ENCODE assay signal across 31 cellular contexts in the genomic region with DNA sequence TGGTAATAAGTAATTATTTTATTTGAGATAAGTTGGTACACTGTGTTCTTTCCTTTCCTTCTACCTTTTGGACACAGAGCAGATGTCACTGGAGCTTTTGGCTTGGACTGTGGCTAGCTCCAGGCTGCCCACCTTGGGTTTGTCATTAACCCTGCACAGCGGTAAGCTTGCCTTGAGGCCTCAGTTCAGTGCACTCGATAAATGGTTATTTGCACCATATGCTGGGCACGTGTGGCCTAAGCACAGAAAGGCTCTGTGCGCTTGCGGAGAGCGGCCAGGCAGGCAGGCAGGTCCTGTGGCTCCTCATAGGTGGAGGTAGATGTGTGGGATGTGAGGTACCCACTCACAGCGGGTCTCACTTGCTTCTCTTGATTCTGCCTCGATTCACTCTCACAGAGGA.
"Had no signal": no experiment of that assay in that cellular context is flagged by ENCODE, and none has a peak within 500 bp of the region (broad histone marks: within the 10 kb centered on the region; RNA-seq: fewer than 3 reads in every experiment).

No MANE protein-coding gene starts in this region.

- H3K36me3 Mint-ChIP-seq: activated CD8-positive, alpha-beta memory T cell treated with anti-CD3 and anti-CD28 coated beads, Interleukin-2, amount 10 ng/mL, durations not matched to agents 7 days and 5 days; activated naive CD4-positive, alpha-beta T cell treated with anti-CD3 and anti-CD28 coated beads, Interleukin-2, amount 10 ng/mL, durations not matched to agents 7 days and 5 days; activated naive CD4-positive, alpha-beta T cell treated with anti-CD3 and anti-CD28 coated beads, Interleukin-2, amount 50 U/mL, for 24 hours; activated naive CD8-positive, alpha-beta T cell; brain had no signal

- H3K9me3 Mint-ChIP-seq: activated B cell treated with CpG ODN at 0.5 μM for 24 hours; activated CD4-positive, alpha-beta memory T cell treated with anti-CD3 and anti-CD28 coated beads, Interleukin-2, amount 10 ng/mL, durations not matched to agents 7 days and 5 days; activated CD4-positive, alpha-beta T cell treated with anti-CD3 and anti-CD28 coated beads, Interleukin-2, amount 10 ng/mL, durations not matched to agents 7 days and 5 days; activated naive CD4-positive, alpha-beta T cell treated with anti-CD3 and anti-CD28 coated beads, Interleukin-2, amount 10 ng/mL, durations not matched to agents 7 days and 5 days; activated naive CD4-positive, alpha-beta T cell treated with anti-CD3 and anti-CD28 coated beads, Interleukin-2, amount 50 U/mL, for 24 hours; activated naive CD8-positive, alpha-beta T cell treated with anti-CD3 and anti-CD28 coated beads, Interleukin-2, amount 10 ng/mL, durations not matched to agents 7 days and 5 days; activated T-cell treated with anti-CD3 and anti-CD28 coated beads, Interleukin-2, amount 50 U/mL, for 24 hours; activated T-helper 2 cell treated with anti-CD3 and anti-CD28 coated beads, Interferon-gamma antibody, Interleukin-2, Interleukin-4, amounts not matched to agents 10 μg/mL and 5 μg/mL and 100 μg/mL, durations not matched to agents 14 hours and 24 hours and 36 hours; central memory CD8-positive, alpha-beta T cell; T-helper 1 cell treated with Interleukin-12 subunit alpha and Interleukin-12 subunit beta and Interleukin-4 antibody, amounts not matched to agents 30 μg/mL and 1 μg/mL, for 36 hours; T-helper 2 cell treated with Interferon-gamma antibody and Interleukin-4, amounts not matched to agents 5 μg/mL and 100 μg/mL, for 36 hours had no signal

- H3K27ac ChIP-seq: ascending aorta, cardiac muscle cell, VCaP had no signal

- H3K9me3 ChIP-seq: ascending aorta had no signal

- H3K4me1 Mint-ChIP-seq: activated CD4-positive, alpha-beta memory T cell treated with anti-CD3 and anti-CD28 coated beads, Interleukin-2, amount 10 ng/mL, durations not matched to agents 7 days and 5 days; activated CD8-positive, alpha-beta memory T cell treated with anti-CD3 and anti-CD28 coated beads, Interleukin-2, amount 10 ng/mL, durations not matched to agents 7 days and 5 days had no signal

- ATAC-seq: activated CD8-positive, alpha-beta memory T cell treated with anti-CD3 and anti-CD28 coated beads, Interleukin-2, amount 10 ng/mL, durations not matched to agents 7 days and 5 days; activated CD8-positive, alpha-beta T cell treated with anti-CD3 and anti-CD28 coated beads, Interleukin-2, amount 10 ng/mL, durations not matched to agents 7 days and 5 days; activated naive CD8-positive, alpha-beta T cell treated with anti-CD3 and anti-CD28 coated beads, Interleukin-2, amount 50 U/mL, for 24 hours had no signal

- H3K36me3 ChIP-seq: ascending aorta, cardiac muscle cell had no signal

- H3K27me3 ChIP-seq: ascending aorta had no signal

- H3K4me3 ChIP-seq: ascending aorta, cardiac muscle cell had no signal

- H3K27ac Mint-ChIP-seq: activated B cell treated with CpG ODN at 0.5 μM for 24 hours; activated CD4-positive, alpha-beta memory T cell treated with anti-CD3 and anti-CD28 coated beads, Interleukin-2, amount 10 ng/mL, durations not matched to agents 7 days and 5 days; activated CD4-positive, alpha-beta T cell treated with anti-CD3 and anti-CD28 coated beads, Interleukin-2, amount 10 ng/mL, durations not matched to agents 7 days and 5 days; activated CD8-positive, alpha-beta memory T cell treated with anti-CD3 and anti-CD28 coated beads, Interleukin-2, amount 10 ng/mL, durations not matched to agents 7 days and 5 days; activated CD8-positive, alpha-beta T cell treated with anti-CD3 and anti-CD28 coated beads, Interleukin-2, amount 10 ng/mL, durations not matched to agents 7 days and 5 days; activated naive CD4-positive, alpha-beta T cell treated with anti-CD3 and anti-CD28 coated beads, Interleukin-2, amount 10 ng/mL, durations not matched to agents 7 days and 5 days; activated naive CD4-positive, alpha-beta T cell treated with anti-CD3 and anti-CD28 coated beads, Interleukin-2, amount 50 U/mL, for 24 hours; activated naive CD8-positive, alpha-beta T cell; activated naive CD8-positive, alpha-beta T cell treated with anti-CD3 and anti-CD28 coated beads, Interleukin-2, amount 10 ng/mL, durations not matched to agents 7 days and 5 days; activated naive CD8-positive, alpha-beta T cell treated with anti-CD3 and anti-CD28 coated beads, Interleukin-2, amount 50 U/mL, for 24 hours; activated T-cell treated with anti-CD3 and anti-CD28 coated beads, Interleukin-2, amount 50 U/mL, for 24 hours; activated T-helper 2 cell treated with anti-CD3 and anti-CD28 coated beads, Interferon-gamma antibody, Interleukin-2, Interleukin-4, amounts not matched to agents 10 μg/mL and 5 μg/mL and 100 μg/mL, durations not matched to agents 14 hours and 24 hours and 36 hours; brain; T-helper 1 cell treated with Interleukin-12 subunit alpha and Interleukin-12 subunit beta and Interleukin-4 antibody, amounts not matched to agents 30 μg/mL and 1 μg/mL, for 36 hours; T-helper 2 cell treated with Interferon-gamma antibody and Interleukin-4, amounts not matched to agents 5 μg/mL and 100 μg/mL, for 36 hours had no signal

- H3K4me3 Mint-ChIP-seq: activated B cell treated with CpG ODN at 0.5 μM for 24 hours; activated CD4-positive, alpha-beta memory T cell treated with anti-CD3 and anti-CD28 coated beads, Interleukin-2, amount 10 ng/mL, durations not matched to agents 7 days and 5 days; activated CD4-positive, alpha-beta T cell treated with anti-CD3 and anti-CD28 coated beads, Interleukin-2, amount 10 ng/mL, durations not matched to agents 7 days and 5 days; activated CD8-positive, alpha-beta memory T cell treated with anti-CD3 and anti-CD28 coated beads, Interleukin-2, amount 10 ng/mL, durations not matched to agents 7 days and 5 days; activated CD8-positive, alpha-beta T cell treated with anti-CD3 and anti-CD28 coated beads, Interleukin-2, amount 10 ng/mL, durations not matched to agents 7 days and 5 days; activated naive CD4-positive, alpha-beta T cell treated with anti-CD3 and anti-CD28 coated beads, Interleukin-2, amount 10 ng/mL, durations not matched to agents 7 days and 5 days; activated naive CD4-positive, alpha-beta T cell treated with anti-CD3 and anti-CD28 coated beads, Interleukin-2, amount 50 U/mL, for 24 hours; activated naive CD8-positive, alpha-beta T cell; activated naive CD8-positive, alpha-beta T cell treated with anti-CD3 and anti-CD28 coated beads, Interleukin-2, amount 10 ng/mL, durations not matched to agents 7 days and 5 days; activated naive CD8-positive, alpha-beta T cell treated with anti-CD3 and anti-CD28 coated beads, Interleukin-2, amount 50 U/mL, for 24 hours; activated T-cell treated with anti-CD3 and anti-CD28 coated beads, Interleukin-2, amount 50 U/mL, for 24 hours; brain; central memory CD8-positive, alpha-beta T cell; T-helper 1 cell treated with Interleukin-12 subunit alpha and Interleukin-12 subunit beta and Interleukin-4 antibody, amounts not matched to agents 30 μg/mL and 1 μg/mL, for 36 hours; T-helper 2 cell treated with Interferon-gamma antibody and Interleukin-4, amounts not matched to agents 5 μg/mL and 100 μg/mL, for 36 hours had no signal

- DNase-seq: activated B cell treated with CpG ODN at 0.5 μM for 24 hours; activated CD4-positive, alpha-beta memory T cell treated with anti-CD3 and anti-CD28 coated beads, Interleukin-2, amount 10 ng/mL, durations not matched to agents 7 days and 5 days; activated CD4-positive, alpha-beta T cell treated with anti-CD3 and anti-CD28 coated beads for 4 hours; activated CD4-positive, alpha-beta T cell treated with anti-CD3 and anti-CD28 coated beads, Interleukin-2, amount 10 ng/mL, durations not matched to agents 7 days and 5 days; activated CD4-positive, CD25-positive, alpha-beta regulatory T cell treated with anti-CD3 and anti-CD28 coated beads, Interleukin-2, amount 50 U/mL, for 72 hours; activated CD8-positive, alpha-beta memory T cell treated with anti-CD3 and anti-CD28 coated beads for 24 hours; activated CD8-positive, alpha-beta memory T cell treated with anti-CD3 and anti-CD28 coated beads, Interleukin-2, amount 10 ng/mL, durations not matched to agents 7 days and 5 days; activated CD8-positive, alpha-beta memory T cell treated with anti-CD3 and anti-CD28 coated beads, Interleukin-2, amount 50 U/mL, for 48 hours; activated CD8-positive, alpha-beta T cell treated with anti-CD3 and anti-CD28 coated beads, Interleukin-2, amount 10 ng/mL, durations not matched to agents 7 days and 5 days; activated effector memory CD4-positive, alpha-beta T cell treated with Interleukin-2 at 50 U/mL for 16 hours; activated gamma-delta T cell; activated naive CD4-positive, alpha-beta T cell treated with anti-CD3 and anti-CD28 coated beads, Interleukin-2, amount 10 ng/mL, durations not matched to agents 7 days and 5 days; activated naive CD4-positive, alpha-beta T cell treated with Interleukin-2 at 50 U/mL for 16 hours; activated naive CD8-positive, alpha-beta T cell treated with anti-CD3 and anti-CD28 coated beads, Interleukin-2, amount 10 ng/mL, durations not matched to agents 7 days and 5 days; activated naive CD8-positive, alpha-beta T cell treated with anti-CD3 and anti-CD28 coated beads, Interleukin-2, amount 50 U/mL, for 24 hours; activated T-cell treated with anti-CD3 and anti-CD28 coated beads, Interleukin-2, amount 50 U/mL, for 24 hours; activated T-cell treated with anti-CD3 and anti-CD28 coated beads, Interleukin-2, amount 50 U/mL, for 48 hours; SW 1271; T-helper 1 cell; T-helper 2 cell; T-helper 9 cell had no signal
